14 cellular contexts compared by ENCODE assay signal in the genomic region with DNA sequence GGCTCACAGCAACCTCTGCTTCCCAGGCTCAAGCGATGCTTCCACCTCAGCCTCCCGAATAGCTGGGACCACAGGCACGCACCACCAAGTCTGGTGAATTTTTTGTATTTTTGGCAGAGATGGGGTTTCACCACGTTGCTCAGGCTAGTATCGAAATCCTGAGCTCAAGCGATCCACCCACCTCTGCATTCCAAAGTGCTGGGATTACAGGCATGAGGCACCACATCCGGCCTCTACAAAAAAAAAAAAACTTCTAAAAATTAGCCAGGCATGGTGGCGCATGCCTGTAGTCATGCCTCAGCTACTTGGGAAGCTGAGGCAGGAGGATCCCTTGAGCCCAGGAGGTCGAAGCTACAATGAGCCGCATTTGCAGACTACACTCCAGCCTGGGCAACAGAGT.
DNase-seq lines count a peak whose midpoint lies in the region; ATAC-seq and TF ChIP-seq lines count a peak whose summit lies in the region.
"Had no signal": no experiment of that assay in that cellular context is flagged by ENCODE, and none has a peak within 500 bp of the region (broad histone marks: within the 10 kb centered on the region; RNA-seq: fewer than 3 reads in every experiment).

No MANE protein-coding gene starts in this region.

- no peak overlapping the region for H3K4me2 ChIP-seq in trophoblast cell (ENCODE audit: low read length)
- H3K4me2 ChIP-seq: KMS-11 had no signal

- H4K8ac ChIP-seq in trophoblast cell (ENCODE audit: low read depth, low read length) = no peak overlapping the region

- no peak overlapping the region for H3K9ac ChIP-seq in trophoblast cell (ENCODE audit: low read length)
- H3K9ac ChIP-seq: KMS-11 had no signal

- H3K36me3 ChIP-seq in trophoblast cell (ENCODE audit: control insufficient read depth in 1 of 2, insufficient read depth in 2 of 2, low read length in 2 of 2) = no peaks in the 10 kb centered on the region
- H3K36me3 ChIP-seq in suprapubic skin = no peaks in the 10 kb centered on the region
- H3K36me3 ChIP-seq: HAP-1, WERI-Rb-1 had no signal

- peak; percentile 91 for DNase-seq in ELR (ENCODE audit: low read depth)
- no peak for DNase-seq in RWPE1 (ENCODE audit: low spot score)
- DNase-seq in epithelial cell of prostate (ENCODE audit: low read depth, low spot score) = peak; percentile 56
- peak; percentile 30 to 37 for DNase-seq in trophoblast cell
- DNase-seq in KG1 (lab: John Stamatoyannopoulos, UW) = no peak
- no peak for DNase-seq in suprapubic skin (ENCODE audit: low spot score in 2 of 2)
- DNase-seq in Kasumi-1 (lab: John Stamatoyannopoulos, UW) = no peak
- DNase-seq: activated gamma-delta T cell treated with Interleukin-2 at 50 U/mL for 16 hours, left cardiac atrium, NCI-H146 had no signal

- no peak overlapping the region for H4K91ac ChIP-seq in trophoblast cell (ENCODE audit: low read depth, low read length)

- no peak overlapping the region for H2AFZ ChIP-seq in trophoblast cell (ENCODE audit: insufficient read depth, low read length, poor library complexity)

- TF ChIP-seq POLR2A in suprapubic skin (IDR thresholded peaks at IDR 0.05) = no peak

- H2AK5ac ChIP-seq in trophoblast cell (ENCODE audit: low read length) = no peak overlapping the region

- no peak overlapping the region for H3K4ac ChIP-seq in trophoblast cell (ENCODE audit: low read depth, low read length)

- no peak overlapping the region for H2BK5ac ChIP-seq in trophoblast cell (ENCODE audit: low read depth, low read length, poor library complexity)

- no peak overlapping the region for H3K14ac ChIP-seq in trophoblast cell (ENCODE audit: low read length)

- H3K9me3 ChIP-seq in trophoblast cell (ENCODE audit: insufficient read depth, low read depth, low read length) = no peaks in the 10 kb centered on the region
- H3K9me3 ChIP-seq in suprapubic skin = no peaks in the 10 kb centered on the region
- H3K9me3 ChIP-seq: HAP-1 had no signal

- no peaks in the 10 kb centered on the region for H3K79me2 ChIP-seq in trophoblast cell (ENCODE audit: control insufficient read depth, insufficient read depth, low read length, poor library complexity)

- H3K27me3 ChIP-seq in trophoblast cell (ENCODE audit: insufficient read depth, low read length) = no peaks in the 10 kb centered on the region
- peaks cover 9% of the 10 kb centered on the region for H3K27me3 ChIP-seq in suprapubic skin

- no peak for ATAC-seq in HG03039 (IDR thresholded peaks at IDR 0.05; ENCODE audit: unreplicated experiment)
- ATAC-seq: left cardiac atrium had no signal

- H3K27ac ChIP-seq in RWPE1 (peak overlapping the region; percentile 56; the same call in 1 of the 2 replicates), epithelial cell of prostate (peak overlapping the region; percentile 52), trophoblast cell (ENCODE audit: low read depth, low read length) (no peak overlapping the region), suprapubic skin (no peak overlapping the region)
- H3K27ac ChIP-seq: KMS-11, WERI-Rb-1 had no signal

- no peak overlapping the region for H2BK12ac ChIP-seq in trophoblast cell (ENCODE audit: low read length)

- no peak overlapping the region for H4K12ac ChIP-seq in trophoblast cell (ENCODE audit: low read depth, low read length)

- no peak overlapping the region for H3K23ac ChIP-seq in trophoblast cell (ENCODE audit: low read length)

- H2BK120ac ChIP-seq in trophoblast cell (ENCODE audit: insufficient read depth, low read length, poor library complexity) = no peak overlapping the region

- CTCF ChIA-PET in RWPE1 (lab: Yijun Ruan, JAX) = interaction anchor here (0.6 kb wide), 1 partner anchor 23 kb away, joined by 6 read pairs; no protein-coding TSS in a partner anchor

- H3K4me1 ChIP-seq in trophoblast cell (ENCODE audit: control insufficient read depth in 1 of 2, insufficient read depth in 2 of 2, low read length in 2 of 2) (peaks cover 0 to 2% of the 10 kb centered on the region in 2 experiments), suprapubic skin (no peaks in the 10 kb centered on the region)
- H3K4me1 ChIP-seq: HAP-1 had no signal

- H3K4me3 ChIP-seq in trophoblast cell (ENCODE audit: low read depth, low read length) = no peak overlapping the region
- no peak overlapping the region for H3K4me3 ChIP-seq in suprapubic skin
- H3K4me3 ChIP-seq: HAP-1 had no signal

- no peak for TF ChIP-seq EP300 in suprapubic skin (IDR thresholded peaks at IDR 0.05)

- H3K79me1 ChIP-seq in trophoblast cell (ENCODE audit: low read length) = no peaks in the 10 kb centered on the region

- no peak for TF ChIP-seq CTCF in RWPE1 (conservative IDR thresholded peaks at IDR 0.05; ENCODE audit: low read depth)
- no peak for TF ChIP-seq CTCF in suprapubic skin (IDR thresholded peaks at IDR 0.05)

- no peak overlapping the region for H3K18ac ChIP-seq in trophoblast cell (ENCODE audit: low read length)

- POLR2A ChIA-PET in RWPE1 (lab: Yijun Ruan, JAX; ENCODE audit: low non-redundant PET) = no interaction called here

- WGBS in trophoblast cell (ENCODE audit: extremely low coverage, insufficient coverage, insufficient read length) = no CpG with 5 or more reads among the region's 10 CpGs
- 62% methylated on average over 10 of the region's 10 CpGs for WGBS in suprapubic skin

Comparison
In these comparisons a context has a peak if more than half of its experiments do, and no peak if none do; other contexts are left out.
1. DNase-seq: peak in ELR (single experiment), epithelial cell of prostate (single experiment) and trophoblast cell (2 of 2); none in RWPE1 (single experiment), KG1 (single experiment), suprapubic skin (0 of 2) and Kasumi-1 (0 of 2).
2. H3K27ac ChIP-seq: peak in RWPE1 (single experiment) and epithelial cell of prostate (single experiment); none in trophoblast cell (single experiment) and suprapubic skin (single experiment).